ENCODE assay signal across 8 cellular contexts in genomic region chr2:88627055-88627855, GRCh38. TPM values are rescaled to one million over a fixed set of nuclear protein-coding genes. Genes with fewer than 3 reads are reported as not detected.
DNase-seq lines count a peak whose midpoint lies in the region; TF ChIP-seq lines count a peak whose summit lies in the region.

Gene EIF2AK3, minus strand, starts transcription at chr2:88627464. Its CDS starts 190 bp downstream, at chr2:88627274.

- peak within 1 kb of the TSS; percentile 94 for H3K27ac ChIP-seq in effector memory CD4-positive, alpha-beta T cell (ENCODE audit: insufficient read depth, low read length, poor library complexity, severe bottlenecking)

- peaks cover 6% of the 10 kb centered on the region for H3K4me1 ChIP-seq in effector memory CD4-positive, alpha-beta T cell (ENCODE audit: control insufficient read depth, insufficient read depth, low read length, poor library complexity, severe bottlenecking)

- H3K36me3 ChIP-seq in effector memory CD4-positive, alpha-beta T cell (ENCODE audit: control insufficient read depth, insufficient read depth, low read length) = no peaks in the 10 kb centered on the region

- TF ChIP-seq CTCF in GM20000 (IDR thresholded peaks at IDR 0.05; ENCODE audit: extremely low read depth, missing control alignments) = no peak

- H3K27me3 ChIP-seq in effector memory CD4-positive, alpha-beta T cell (replicated peaks; ENCODE audit: control insufficient read depth, insufficient read depth, low read length, poor library complexity, severe bottlenecking) = no peaks in the 10 kb centered on the region

- peak within 1 kb of the TSS; percentile 82 for H3K4me3 ChIP-seq in effector memory CD4-positive, alpha-beta T cell (ENCODE audit: insufficient read depth, low read depth, low read length, poor library complexity, severe bottlenecking)

- H3K9me3 ChIP-seq in effector memory CD4-positive, alpha-beta T cell (ENCODE audit: control insufficient read depth, low read length) = no peaks in the 10 kb centered on the region

- DNase-seq in CMK (ENCODE audit: low read depth) = peak; percentile 99
- DNase-seq in GM20000 (ENCODE audit: low spot score) = peak; percentile 96
- DNase-seq in HT-29 (ENCODE audit: low spot score) = peak; percentile 99
- DNase-seq in NOMO-1 (lab: John Stamatoyannopoulos, UW; ENCODE audit: unreplicated experiment in 2 of 2) = peak; percentile 98 to 99
- peak; percentile 93 to 95 (median 93) for DNase-seq in effector memory CD4-positive, alpha-beta T cell
- DNase-seq in lung microvascular endothelial cell (ENCODE audit: low read depth in 2 of 2) = peak; percentile 100
- DNase-seq in stimulated activated CD4-positive, alpha-beta T cell treated with anti-CD3 and anti-CD28 coated beads, TNF-alpha, amount 100 ng/mL, for 48 hours (ENCODE audit: low read depth in 3 of 3) = peak; percentile 86 to 92 (median 89)

- CTCF ChIA-PET in activated CD8-positive, alpha-beta memory T cell treated with anti-CD3 and anti-CD28 coated beads for 36 hours (lab: Charles Lee) = interaction anchor here (1.3 to 1.5 kb wide), 3 partner anchors 27 to 45 kb away, joined by 3 to 4 read pairs (median 4); no protein-coding TSS in a partner anchor

- POLR2A ChIA-PET in activated CD8-positive, alpha-beta memory T cell treated with anti-CD3 and anti-CD28 coated beads for 36 hours (lab: Charles Lee) = interaction anchor here (1.0 to 2.4 kb wide), 4 partner anchors 24 to 65 kb away, joined by 4 to 12 read pairs (median 6); partner anchors contain the start of gene RPIA

RNA-seq across cellular contexts. Expression of gene EIF2AK3, which starts in this region (rescaled TPM):
- total RNA-seq in HT-29 (2014; rRNA removed; shearing (Covaris generic)) = 7.9 and 10.2 TPM in 2 replicates
- 10 to 100 TPM; 15.5 to 15.7 TPM for total RNA-seq in activated CD8-positive, alpha-beta memory T cell treated with anti-CD3 and anti-CD28 coated beads for 36 hours
- total RNA-seq in lung microvascular endothelial cell = 9.8 and 11.7 TPM in 2 replicates

Comparison
In these comparisons a context has a peak if more than half of its experiments do, and no peak if none do; other contexts are left out.
1. Peak in every context shown above with its lines: DNase-seq, H3K4me3 ChIP-seq and H3K27ac ChIP-seq.